ENCODE assay signal across 8 cellular contexts in the genomic region with DNA sequence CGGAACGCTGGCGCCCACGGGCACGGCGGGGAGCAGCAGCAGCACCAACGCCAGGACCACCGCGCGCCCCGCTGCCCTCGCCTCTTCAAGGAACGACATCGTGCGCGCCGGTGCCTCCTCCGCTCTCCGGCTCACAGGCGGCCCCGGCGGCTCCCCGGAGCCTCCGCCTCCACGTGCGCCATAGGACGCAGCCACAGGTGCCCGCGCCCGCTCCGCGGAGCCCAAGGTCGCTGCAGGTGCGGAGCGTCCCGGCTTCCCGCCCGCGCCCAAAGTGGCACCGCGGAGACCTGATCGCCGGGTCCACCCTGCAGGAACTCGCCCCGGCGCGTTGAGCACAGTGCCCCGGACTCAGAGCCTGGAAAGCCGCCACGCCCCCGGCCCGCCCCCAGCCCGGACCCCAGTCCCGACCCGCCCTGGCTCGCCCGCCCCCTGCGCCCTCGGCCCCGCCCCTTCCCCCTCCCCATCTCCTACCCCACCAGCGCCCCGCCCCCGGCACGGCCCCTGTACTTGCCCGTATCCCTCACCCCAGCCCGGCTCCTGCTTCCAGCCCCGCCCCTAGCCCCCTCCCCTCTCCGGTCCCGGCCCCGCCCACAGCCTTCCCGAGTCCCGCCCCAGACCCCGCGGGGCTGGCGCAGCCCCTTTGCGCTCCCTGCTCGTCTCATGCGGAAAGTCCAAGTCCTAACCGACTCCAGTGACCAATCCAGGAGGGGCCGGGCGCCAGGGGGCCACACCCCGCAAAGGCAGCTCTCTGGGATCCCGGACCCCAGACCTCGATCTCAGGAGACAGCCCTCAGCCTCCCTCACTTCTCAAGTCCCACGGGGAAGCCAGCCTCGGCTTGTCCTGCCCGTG. TPM values are rescaled to one million over a fixed set of nuclear protein-coding genes. Genes with fewer than 3 reads are reported as not detected.
A peak's percentile ranks its signal among the peaks of the same experiment; 100 is the strongest.
DNase-seq lines count a peak whose midpoint lies in the region; ATAC-seq and TF ChIP-seq lines count a peak whose summit lies in the region.

A gene with protein sequence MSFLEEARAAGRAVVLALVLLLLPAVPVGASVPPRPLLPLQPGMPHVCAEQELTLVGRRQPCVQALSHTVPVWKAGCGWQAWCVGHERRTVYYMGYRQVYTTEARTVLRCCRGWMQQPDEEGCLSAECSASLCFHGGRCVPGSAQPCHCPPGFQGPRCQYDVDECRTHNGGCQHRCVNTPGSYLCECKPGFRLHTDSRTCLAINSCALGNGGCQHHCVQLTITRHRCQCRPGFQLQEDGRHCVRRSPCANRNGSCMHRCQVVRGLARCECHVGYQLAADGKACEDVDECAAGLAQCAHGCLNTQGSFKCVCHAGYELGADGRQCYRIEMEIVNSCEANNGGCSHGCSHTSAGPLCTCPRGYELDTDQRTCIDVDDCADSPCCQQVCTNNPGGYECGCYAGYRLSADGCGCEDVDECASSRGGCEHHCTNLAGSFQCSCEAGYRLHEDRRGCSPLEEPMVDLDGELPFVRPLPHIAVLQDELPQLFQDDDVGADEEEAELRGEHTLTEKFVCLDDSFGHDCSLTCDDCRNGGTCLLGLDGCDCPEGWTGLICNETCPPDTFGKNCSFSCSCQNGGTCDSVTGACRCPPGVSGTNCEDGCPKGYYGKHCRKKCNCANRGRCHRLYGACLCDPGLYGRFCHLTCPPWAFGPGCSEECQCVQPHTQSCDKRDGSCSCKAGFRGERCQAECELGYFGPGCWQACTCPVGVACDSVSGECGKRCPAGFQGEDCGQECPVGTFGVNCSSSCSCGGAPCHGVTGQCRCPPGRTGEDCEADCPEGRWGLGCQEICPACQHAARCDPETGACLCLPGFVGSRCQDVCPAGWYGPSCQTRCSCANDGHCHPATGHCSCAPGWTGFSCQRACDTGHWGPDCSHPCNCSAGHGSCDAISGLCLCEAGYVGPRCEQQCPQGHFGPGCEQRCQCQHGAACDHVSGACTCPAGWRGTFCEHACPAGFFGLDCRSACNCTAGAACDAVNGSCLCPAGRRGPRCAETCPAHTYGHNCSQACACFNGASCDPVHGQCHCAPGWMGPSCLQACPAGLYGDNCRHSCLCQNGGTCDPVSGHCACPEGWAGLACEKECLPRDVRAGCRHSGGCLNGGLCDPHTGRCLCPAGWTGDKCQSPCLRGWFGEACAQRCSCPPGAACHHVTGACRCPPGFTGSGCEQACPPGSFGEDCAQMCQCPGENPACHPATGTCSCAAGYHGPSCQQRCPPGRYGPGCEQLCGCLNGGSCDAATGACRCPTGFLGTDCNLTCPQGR (N-terminal part only) (minus strand): TSS at position 339 of the 850 bp plus-strand sequence. CDS start 240 bp downstream, at position 99.

- peak within 1 kb of the TSS; percentile 38 to 87 (median 78) for H3K4me3 Mint-ChIP-seq in IgD-negative memory B cell
- H3K4me3 Mint-ChIP-seq in activated B cell treated with CpG ODN at 0.5 μM for 24 hours, result peak within 1 kb of the TSS; percentile 77

- H3K4me1 Mint-ChIP-seq in IgD-negative memory B cell, result peaks cover 4% of the 10 kb centered on the region in 3 donors
- H3K4me1 Mint-ChIP-seq in activated B cell treated with CpG ODN at 0.5 μM for 24 hours, result peaks cover 10% of the 10 kb centered on the region

- H3K27me3 Mint-ChIP-seq in IgD-negative memory B cell (peaks cover 49% of the 10 kb centered on the region), activated B cell treated with CpG ODN at 0.5 μM for 24 hours (peaks cover 32% of the 10 kb centered on the region)

- H3K27ac Mint-ChIP-seq in IgD-negative memory B cell (no peak within 1 kb of the TSS), activated B cell treated with CpG ODN at 0.5 μM for 24 hours (no peak within 1 kb of the TSS)

- H3K4me3 ChIP-seq in AG04449 (ENCODE audit: low read depth, low read length), result peak within 1 kb of the TSS; percentile 8; the same call in 1 of the 2 replicates

- TF ChIP-seq CTCF in AG04449 (IDR thresholded peaks at IDR 0.05; ENCODE audit: insufficient read depth, low read length, missing control alignments) (no peak), activated B cell treated with CpG ODN at 0.5 μM for 24 hours (IDR thresholded peaks at IDR 0.05) (no peak)

- no peaks in the 10 kb centered on the region for H3K9me3 Mint-ChIP-seq in IgD-negative memory B cell
- no peaks in the 10 kb centered on the region for H3K9me3 Mint-ChIP-seq in activated B cell treated with CpG ODN at 0.5 μM for 24 hours

- no peak for DNase-seq in AG04449 (ENCODE audit: low read depth, low spot score)
- no peak for DNase-seq in activated B cell treated with CpG ODN at 0.5 μM for 24 hours
- DNase-seq in cerebellar cortex (ENCODE audit: low spot score), result peak; percentile 56
- DNase-seq in lung microvascular endothelial cell (ENCODE audit: low read depth in 2 of 2), result peak in 1 of 2 donors; percentile 82
- DNase-seq in stimulated activated CD8-positive, alpha-beta memory T cell treated with anti-CD3 and anti-CD28 coated beads, Interleukin-15, amount 100 ng/mL, for 24 hours (ENCODE audit: low read depth), result peak; percentile 41
- no peak for DNase-seq in NOMO-1 treated with DMSO at 0.1 percent for 48 hours (lab: John Stamatoyannopoulos, UW; ENCODE audit: unreplicated experiment)

- no peaks in the 10 kb centered on the region for H3K36me3 Mint-ChIP-seq in IgD-negative memory B cell
- no peaks in the 10 kb centered on the region for H3K36me3 Mint-ChIP-seq in activated B cell treated with CpG ODN at 0.5 μM for 24 hours (ENCODE audit: low read depth)

- POLR2A ChIA-PET in AG04449 (lab: Yijun Ruan, JAX), result no interaction called here
- POLR2A ChIA-PET in activated B cell treated with CpG ODN at 0.5 μM for 24 hours (lab: Charles Lee), result no interaction called here

- ATAC-seq in activated B cell treated with CpG ODN at 0.5 μM for 24 hours (ENCODE audit: low read depth), result peak; percentile 71
- no peak for ATAC-seq in HG02798 (IDR thresholded peaks at IDR 0.05; ENCODE audit: poor library complexity, unreplicated experiment)

- CTCF ChIA-PET in AG04449 (lab: Yijun Ruan, JAX), result interaction anchor here (1.0 kb wide), 1 partner anchor 48 kb away, joined by 3 read pairs; no protein-coding TSS in a partner anchor
- CTCF ChIA-PET in activated B cell treated with CpG ODN at 0.5 μM for 24 hours (lab: Charles Lee), result no interaction called here

- intact Hi-C loops in activated B cell treated with CpG ODN at 0.5 μM for 24 hours (cut with micrococcal nuclease), result no loop called here

RNA-seq across cellular contexts. Expression of the gene that starts here (rescaled TPM):
- polyA plus RNA-seq in IgD-negative memory B cell, result 2.3 TPM
- total RNA-seq in activated B cell treated with CpG ODN at 0.5 μM for 24 hours (8.5 and 10.9 TPM in 2 replicates), lung microvascular endothelial cell (53.8 and 212 TPM in 2 replicates)

Comparison
In these comparisons a context has a peak if more than half of its experiments do, and no peak if none do; other contexts are left out.
1. DNase-seq: peak in cerebellar cortex (single experiment) and stimulated activated CD8-positive, alpha-beta memory T cell treated with anti-CD3 and anti-CD28 coated beads, Interleukin-15, amount 100 ng/mL, for 24 hours (single experiment); none in AG04449 (single experiment), activated B cell treated with CpG ODN at 0.5 μM for 24 hours (single experiment) and NOMO-1 treated with DMSO at 0.1 percent for 48 hours (single experiment).